In genomic region chr2:27212626-27213471, GRCh38 we compare ENCODE assay signal across 8 cellular contexts. TPM values are rescaled to one million over a fixed set of nuclear protein-coding genes. Genes with fewer than 3 reads are reported as not detected.
DNase-seq lines count a peak whose midpoint lies in the region; ATAC-seq and TF ChIP-seq lines count a peak whose summit lies in the region.

No MANE protein-coding gene starts in this region.

- peaks cover 30% of the 10 kb centered on the region for H3K36me3 Mint-ChIP-seq in type B pancreatic cell

- H3K79me2 ChIP-seq in mesendoderm (ENCODE audit: control insufficient read depth, insufficient read depth, low read length): peaks cover 13% of the 10 kb centered on the region

- H3K27ac Mint-ChIP-seq in type B pancreatic cell: peak overlapping the region; percentile 99

- no CpG with 5 or more reads among the region's 34 CpGs for WGBS in mesendoderm (ENCODE audit: extremely low coverage, insufficient coverage, low lambda C conversion rate)

- H2AK5ac ChIP-seq in mesendoderm (ENCODE audit: low read length): no peak overlapping the region

- H3K23ac ChIP-seq in mesendoderm (ENCODE audit: low read length): peak overlapping the region; percentile 20

- no peak for TF ChIP-seq RAD21 in Ishikawa (IDR thresholded peaks at IDR 0.05; ENCODE audit: low read depth)

- H3K4me2 ChIP-seq in mesendoderm (ENCODE audit: low read length): peak overlapping the region; percentile 41

- H3K36me3 ChIP-seq in BE2C: peaks cover 38% of the 10 kb centered on the region
- peaks cover 2% of the 10 kb centered on the region for H3K36me3 ChIP-seq in mesendoderm (ENCODE audit: control insufficient read depth, insufficient read depth, low read length)

- H3K27me3 Mint-ChIP-seq in type B pancreatic cell: no peaks in the 10 kb centered on the region

- no peak for DNase-seq in BE2C
- DNase-seq in T-helper 2 cell: peak in 4 of 5 experiments; percentile 15 to 88 (median 60)
- DNase-seq in dedifferentiated amniotic fluid mesenchymal stem cell (ENCODE audit: extremely low spot score): peak; percentile 52
- no peak for DNase-seq in mesendoderm
- no peak for DNase-seq in type B pancreatic cell (ENCODE audit: extremely low spot score, unreplicated experiment)
- DNase-seq in HK-2 (ENCODE audit: unreplicated experiment): no peak

- H3K4me3 ChIP-seq in BE2C (ENCODE audit: low read depth, low read length) (peak overlapping the region; percentile 77), mesendoderm (ENCODE audit: low read length) (peak overlapping the region; percentile 68)

- peak overlapping the region; percentile 99 for H3K4me3 Mint-ChIP-seq in type B pancreatic cell

- H3K79me1 ChIP-seq in mesendoderm (ENCODE audit: low read length): peaks cover 10% of the 10 kb centered on the region

- H4K8ac ChIP-seq in mesendoderm (ENCODE audit: low read depth, low read length): peak overlapping the region; percentile 95

- peak overlapping the region; percentile 86 for H3K4ac ChIP-seq in mesendoderm (ENCODE audit: low read depth, low read length)

- H3K4me1 Mint-ChIP-seq in type B pancreatic cell (ENCODE audit: unreplicated experiment): peaks cover 42% of the 10 kb centered on the region

- peak overlapping the region; percentile 31 for H2BK120ac ChIP-seq in mesendoderm (ENCODE audit: low read depth, low read length)

- H3K9me3 Mint-ChIP-seq in type B pancreatic cell: no peaks in the 10 kb centered on the region

- no peaks in the 10 kb centered on the region for H3K27me3 ChIP-seq in BE2C
- H3K27me3 ChIP-seq in mesendoderm (ENCODE audit: insufficient read depth, low read length, poor library complexity): no peaks in the 10 kb centered on the region

- no peak overlapping the region for H4K5ac ChIP-seq in mesendoderm (ENCODE audit: low read length)

- H3K9me3 ChIP-seq in BE2C: no peaks in the 10 kb centered on the region

- TF ChIP-seq CTCF in BE2C (IDR thresholded peaks at IDR 0.05; ENCODE audit: low read depth, low read length) (no peak), type B pancreatic cell (conservative IDR thresholded peaks at IDR 0.05) (no peak)

- peak overlapping the region; percentile 99 for H3K56ac ChIP-seq in mesendoderm (ENCODE audit: low read length)

- H3K4me1 ChIP-seq in BE2C (peaks cover 5% of the 10 kb centered on the region; the same call in 1 of the 2 replicates), mesendoderm (ENCODE audit: control insufficient read depth, low read depth, low read length) (peaks cover 10% of the 10 kb centered on the region)

- H3K27ac ChIP-seq in mesendoderm (ENCODE audit: low read depth, low read length): peak overlapping the region; percentile 97

- H3K18ac ChIP-seq in mesendoderm (ENCODE audit: low read length): peak overlapping the region; percentile 98

- no peak overlapping the region for H2BK15ac ChIP-seq in mesendoderm (replicated peaks; ENCODE audit: low read depth)

- peak overlapping the region; percentile 90 for H3K9ac ChIP-seq in mesendoderm (ENCODE audit: low read length)

- H2BK5ac ChIP-seq in mesendoderm (ENCODE audit: low read length): peak overlapping the region; percentile 42

- ATAC-seq in GM18907 (IDR thresholded peaks at IDR 0.05; ENCODE audit: unreplicated experiment): peak; percentile 14

- TF ChIP-seq EP300 in Ishikawa (IDR thresholded peaks at IDR 0.05; ENCODE audit: borderline replicate concordance): no peak

TF ChIP-seq in Ishikawa, 13 proteins besides CTCF, POLR2A, EP300 and RAD21:
- no peak for TF ChIP-seq EGR1 (IDR thresholded peaks at IDR 0.05)
- TF ChIP-seq TAF1 (IDR thresholded peaks at IDR 0.05; ENCODE audit: low read depth): no peak
- no peak for TF ChIP-seq MAX (IDR thresholded peaks at IDR 0.05)
- TF ChIP-seq TEAD4 (IDR thresholded peaks at IDR 0.05): no peak
- no peak for TF ChIP-seq REST (IDR thresholded peaks at IDR 0.05; ENCODE audit: low read depth)
- TF ChIP-seq CREB1 (IDR thresholded peaks at IDR 0.05; ENCODE audit: low read depth): no peak
- no peak for TF ChIP-seq NFIC (IDR thresholded peaks at IDR 0.05)
- TF ChIP-seq TCF12 (IDR thresholded peaks at IDR 0.05; ENCODE audit: low read depth): no peak
- TF ChIP-seq ZBTB7A (IDR thresholded peaks at IDR 0.05; ENCODE audit: low read depth): no peak
- peak; percentile 57 for TF ChIP-seq YY1 (IDR thresholded peaks at IDR 0.05; ENCODE audit: low read depth)
- TF ChIP-seq USF1 (IDR thresholded peaks at IDR 0.05): no peak
- TF ChIP-seq CEBPB (IDR thresholded peaks at IDR 0.05): peak; percentile 39; the same call in 1 of the 2 replicates
- no peak for TF ChIP-seq FOXM1 (IDR thresholded peaks at IDR 0.05; ENCODE audit: borderline replicate concordance, low read depth)

RNA-seq across cellular contexts. Expression of gene SLC5A6, which starts 0.8 kb away (rescaled TPM):
- 88.4 TPM for polyA plus RNA-seq in BE2C (2012; ENCODE audit: insufficient read depth, insufficient read length, low read depth)
- 115 TPM for polyA plus RNA-seq in mesendoderm (2013, experiment 1 of 2)
- 113 TPM for polyA plus RNA-seq in mesendoderm (2013, experiment 2 of 2)
- 63.6 and 76.3 TPM in 2 replicates for total RNA-seq in type B pancreatic cell (ENCODE audit: low replicate concordance)

RNA-seq across cellular contexts. Expression of gene ATRAID, which starts 1.0 kb away (rescaled TPM):
- polyA plus RNA-seq in BE2C (2012; ENCODE audit: insufficient read depth, insufficient read length, low read depth): 231 TPM
- 107 TPM for polyA plus RNA-seq in mesendoderm (2013, experiment 1 of 2)
- polyA plus RNA-seq in mesendoderm (2013, experiment 2 of 2): 101 TPM
- 97.4 and 103 TPM in 2 replicates for total RNA-seq in type B pancreatic cell (ENCODE audit: low replicate concordance)

RNA-seq across cellular contexts. Expression of gene CAD, which starts 4.3 kb away (rescaled TPM):
- 164 TPM for polyA plus RNA-seq in BE2C (2012; ENCODE audit: insufficient read depth, insufficient read length, low read depth)
- 29.5 TPM for polyA plus RNA-seq in mesendoderm (2013, experiment 1 of 2)
- 31.0 TPM for polyA plus RNA-seq in mesendoderm (2013, experiment 2 of 2)
- 51.6 and 85.1 TPM in 2 replicates for total RNA-seq in type B pancreatic cell (ENCODE audit: low replicate concordance)

RNA-seq across cellular contexts. Expression of gene SLC30A3, which starts 50.0 kb away (rescaled TPM):
- polyA plus RNA-seq in BE2C (2012; ENCODE audit: insufficient read depth, insufficient read length, low read depth): 1.5 TPM
- polyA plus RNA-seq in mesendoderm (2013, experiment 1 of 2): 1.3 TPM
- 1.1 TPM for polyA plus RNA-seq in mesendoderm (2013, experiment 2 of 2)
- 0.19 and 0.53 TPM in 2 replicates for total RNA-seq in type B pancreatic cell (ENCODE audit: low replicate concordance)

Comparison
In these comparisons a context has a peak if more than half of its experiments do, and no peak if none do; other contexts are left out.
1. DNase-seq: peak in T-helper 2 cell (4 of 5) and dedifferentiated amniotic fluid mesenchymal stem cell (single experiment); none in BE2C (single experiment), mesendoderm (single experiment), type B pancreatic cell (single experiment) and HK-2 (single experiment).